Comparison of ENCODE assay signal across 8 cellular contexts in the genomic region with DNA sequence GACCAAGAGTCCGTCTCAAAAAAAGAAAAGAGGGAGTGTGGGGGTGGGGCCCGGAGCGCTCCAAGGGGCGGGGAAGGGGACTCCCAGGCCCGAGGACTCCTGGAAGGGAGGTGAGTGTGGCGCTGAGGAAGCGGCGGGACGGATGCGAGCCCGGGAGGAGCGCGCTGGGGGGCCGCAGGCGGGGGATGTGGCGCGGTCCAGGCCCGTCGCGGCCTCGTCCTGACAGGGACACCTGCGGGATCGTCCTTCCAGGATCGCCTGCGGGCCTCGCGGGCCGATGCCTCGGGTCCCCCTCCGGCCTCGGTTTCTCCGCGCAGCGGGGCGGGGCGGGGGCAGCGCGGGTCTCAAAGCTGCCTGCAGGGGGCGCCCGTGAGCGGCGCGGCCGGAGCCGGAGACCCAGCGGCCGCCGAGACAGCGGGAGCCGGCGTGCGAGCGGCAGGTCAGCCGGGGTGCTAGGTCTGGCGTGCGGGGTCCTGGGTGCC. TPM values are rescaled to one million over a fixed set of nuclear protein-coding genes. Genes with fewer than 3 reads are reported as not detected.
A peak's percentile ranks its signal among the peaks of the same experiment; 100 is the strongest.
DNase-seq lines count a peak whose midpoint lies in the region; ATAC-seq, FAIRE-seq and TF ChIP-seq lines count a peak whose summit lies in the region.

No MANE protein-coding gene starts in this region.

- DNase-seq in GM12891 (ENCODE audit: insufficient read length, low spot score) (peak; percentile 95), NOMO-1 (lab: John Stamatoyannopoulos, UW; ENCODE audit: unreplicated experiment in 2 of 2) (peak; percentile 54 to 55), fibroblast of villous mesenchyme (ENCODE audit: low read depth) (no peak), osteocyte (ENCODE audit: extremely low spot score, unreplicated experiment) (peak; percentile 90), SW480 (ENCODE audit: low spot score) (no peak)
- DNase-seq in activated T-cell treated with anti-CD3 and anti-CD28 coated beads, Interleukin-2, amount 50 U/mL, for 72 hours: peak; percentile 70 to 88

- H3K4me1 ChIP-seq in urinary bladder (ENCODE audit: insufficient read depth): no peaks in the 10 kb centered on the region

- TF ChIP-seq CTCF in fibroblast of villous mesenchyme (IDR thresholded peaks at IDR 0.05; ENCODE audit: insufficient read depth, low read depth, low read length): peak; percentile 74
- TF ChIP-seq CTCF in osteocyte (IDR thresholded peaks at IDR 0.05): peak; percentile 94

- H3K36me3 Mint-ChIP-seq in activated T-cell treated with anti-CD3 and anti-CD28 coated beads, Interleukin-2, amount 50 U/mL, for 72 hours (ENCODE audit: insufficient read depth in 2 of 2): peaks cover 0 to 4% of the 10 kb centered on the region in 2 donors
- H3K36me3 Mint-ChIP-seq in osteocyte (ENCODE audit: unreplicated experiment): no peaks in the 10 kb centered on the region

- H3K27me3 Mint-ChIP-seq in activated T-cell treated with anti-CD3 and anti-CD28 coated beads, Interleukin-2, amount 50 U/mL, for 72 hours (ENCODE audit: low read depth): no peaks in the 10 kb centered on the region
- H3K27me3 Mint-ChIP-seq in osteocyte (ENCODE audit: unreplicated experiment): no peaks in the 10 kb centered on the region

- no peak overlapping the region for H3K27ac Mint-ChIP-seq in activated T-cell treated with anti-CD3 and anti-CD28 coated beads, Interleukin-2, amount 50 U/mL, for 72 hours
- no peak overlapping the region for H3K27ac Mint-ChIP-seq in osteocyte (ENCODE audit: unreplicated experiment)

- WGBS in urinary bladder: 1% methylated on average over 56 of the region's 56 CpGs

- peak overlapping the region; percentile 63 to 81 for H3K4me3 Mint-ChIP-seq in activated T-cell treated with anti-CD3 and anti-CD28 coated beads, Interleukin-2, amount 50 U/mL, for 72 hours
- peak overlapping the region; percentile 38 for H3K4me3 Mint-ChIP-seq in osteocyte (ENCODE audit: unreplicated experiment)

- H3K36me3 ChIP-seq in urinary bladder (ENCODE audit: insufficient read depth): no peaks in the 10 kb centered on the region

- H3K4me3 ChIP-seq in fibroblast of villous mesenchyme (ENCODE audit: low read depth, low read length) (peak overlapping the region; percentile 56), urinary bladder (ENCODE audit: low read depth, low read length) (peak overlapping the region; percentile 45)

- H3K27ac ChIP-seq in urinary bladder (ENCODE audit: low read depth): no peak overlapping the region

- TF ChIP-seq POLR2A in GM12891 (IDR thresholded peaks at IDR 0.05; ENCODE audit: low read depth, low read length): no peak
- no peak for TF ChIP-seq POLR2A in GM18505 (IDR thresholded peaks at IDR 0.05; ENCODE audit: borderline replicate concordance, extremely low read depth, insufficient read depth, insufficient read length)

- peak; percentile 39 to 56 for ATAC-seq in activated T-cell treated with anti-CD3 and anti-CD28 coated beads, Interleukin-2, amount 50 U/mL, for 72 hours (replicated peaks in 1 of 2)
- ATAC-seq in GM18505 (IDR thresholded peaks at IDR 0.05; ENCODE audit: unreplicated experiment): no peak

- FAIRE-seq in GM12891 (lab: Jason Lieb, UNC): peak; percentile 81

- peaks cover 39% of the 10 kb centered on the region for H3K4me1 Mint-ChIP-seq in activated T-cell treated with anti-CD3 and anti-CD28 coated beads, Interleukin-2, amount 50 U/mL, for 72 hours (ENCODE audit: low read depth)
- peaks cover 12% of the 10 kb centered on the region for H3K4me1 Mint-ChIP-seq in osteocyte (ENCODE audit: unreplicated experiment)

- H3K9me3 Mint-ChIP-seq in activated T-cell treated with anti-CD3 and anti-CD28 coated beads, Interleukin-2, amount 50 U/mL, for 72 hours: no peaks in the 10 kb centered on the region
- no peaks in the 10 kb centered on the region for H3K9me3 Mint-ChIP-seq in osteocyte (ENCODE audit: unreplicated experiment)

TF ChIP-seq in GM12891, 5 proteins besides CTCF, POLR2A, EP300 and RAD21:
- TF ChIP-seq SPI1 (IDR thresholded peaks at IDR 0.05; ENCODE audit: low read depth, low read length) (no peak), PAX5 (IDR thresholded peaks at IDR 0.05; ENCODE audit: insufficient read depth, low read length, severe bottlenecking) (no peak), TAF1 (IDR thresholded peaks at IDR 0.05; ENCODE audit: low read depth, low read length) (no peak)

RNA-seq across cellular contexts. Expression of a gene that starts 3.8 kb away (rescaled TPM):
- polyA plus RNA-seq in GM12891 (2012; ENCODE audit: low read depth, missing spikeins): 15.5 TPM
- 10 to 100 TPM; 34.6 to 41.2 TPM for total RNA-seq in activated T-cell treated with anti-CD3 and anti-CD28 coated beads, Interleukin-2, amount 50 U/mL, for 72 hours
- 3.2 and 3.9 TPM in 2 replicates for total RNA-seq in fibroblast of villous mesenchyme
- total RNA-seq in osteocyte: 1.6 and 3.5 TPM in 2 replicates
- total RNA-seq in urinary bladder: 3.6 TPM
- 2.6 TPM for polyA plus RNA-seq in urinary bladder

Comparison
In these comparisons a context has a peak if more than half of its experiments do, and no peak if none do; other contexts are left out.
1. DNase-seq: peak in GM12891 (single experiment), NOMO-1 (2 of 2), activated T-cell treated with anti-CD3 and anti-CD28 coated beads, Interleukin-2, amount 50 U/mL, for 72 hours (2 of 2) and osteocyte (single experiment); none in fibroblast of villous mesenchyme (single experiment) and SW480 (single experiment).